18 cellular contexts compared by ENCODE assay signal in the genomic region with DNA sequence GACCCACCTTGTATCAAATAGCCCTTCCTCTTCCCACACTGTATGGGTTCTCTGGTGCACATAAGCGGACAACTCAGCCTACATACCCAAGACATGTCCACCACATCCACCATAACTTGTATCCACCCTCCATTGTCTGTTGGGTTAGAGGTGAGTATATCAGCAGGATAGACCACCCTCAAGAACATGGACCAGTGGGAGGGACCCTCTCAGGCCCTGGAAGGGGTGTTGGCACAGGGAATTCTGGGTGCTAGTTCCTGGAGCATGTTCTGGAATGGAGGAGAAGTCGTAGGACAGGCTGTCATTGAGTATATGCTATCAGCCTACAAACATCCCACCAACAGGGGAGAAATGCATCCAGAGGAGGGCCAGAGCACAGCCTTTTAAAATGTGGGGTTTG. TPM values are rescaled to one million over a fixed set of nuclear protein-coding genes. Genes with fewer than 3 reads are reported as not detected.
DNase-seq lines count a peak whose midpoint lies in the region; ATAC-seq and TF ChIP-seq lines count a peak whose summit lies in the region.
"Had no signal": no experiment of that assay in that cellular context is flagged by ENCODE, and none has a peak within 500 bp of the region (broad histone marks: within the 10 kb centered on the region; RNA-seq: fewer than 3 reads in every experiment).

No MANE protein-coding gene starts in this region.

- H3K4me1 Mint-ChIP-seq in activated CD4-positive, alpha-beta T cell treated with anti-CD3 and anti-CD28 coated beads for 36 hours = peaks cover 53% of the 10 kb centered on the region
- H3K4me1 Mint-ChIP-seq in activated CD4-positive, alpha-beta T cell treated with anti-CD3 and anti-CD28 coated beads, Interleukin-2, amount 10 ng/mL, durations not matched to agents 24 days and 14 days = peaks cover 52% of the 10 kb centered on the region
- H3K4me1 Mint-ChIP-seq in IgD-negative memory B cell = peaks cover 36 to 54% (median 46%) of the 10 kb centered on the region in 3 donors
- peaks cover 4 to 14% of the 10 kb centered on the region in 2 donors for H3K4me1 Mint-ChIP-seq in effector memory CD8-positive, alpha-beta T cell (ENCODE audit: low read depth in 2 of 2)
- H3K4me1 Mint-ChIP-seq in stimulated activated memory B cell treated with anti-CD40 and anti-IgM and Interleukin-4, amounts not matched to agents 10 μg/mL and 1 μg/mL and 100 μg/mL, for 72 hours = peaks cover 55% of the 10 kb centered on the region

- H3K27ac ChIP-seq in dorsolateral prefrontal cortex = no peak overlapping the region
- H3K27ac ChIP-seq: 22Rv1, C4-2B had no signal

- no peak for ATAC-seq in activated CD4-positive, alpha-beta T cell treated with anti-CD3 and anti-CD28 coated beads for 36 hours
- ATAC-seq in effector memory CD8-positive, alpha-beta T cell (replicated peaks) = peak; percentile 7
- ATAC-seq in stimulated activated memory B cell treated with anti-CD40 and anti-IgM and Interleukin-4, amounts not matched to agents 10 μg/mL and 1 μg/mL and 100 μg/mL, for 72 hours = no peak
- ATAC-seq in HG02973 (IDR thresholded peaks at IDR 0.05; ENCODE audit: unreplicated experiment) (no peak), GM18867 (IDR thresholded peaks at IDR 0.05; ENCODE audit: unreplicated experiment) (no peak)
- ATAC-seq: HCT116, PC-3 had no signal

- CTCF ChIA-PET in activated CD4-positive, alpha-beta T cell treated with anti-CD3 and anti-CD28 coated beads for 36 hours (lab: Charles Lee) = no interaction called here

- no peak for TF ChIP-seq CTCF in dorsolateral prefrontal cortex (IDR thresholded peaks at IDR 0.05 in 54 of 56, conservative IDR thresholded peaks at IDR 0.05 in 2 of 56; ENCODE audit: low read depth in 1 of 56, partially characterized antibody in 56 of 56)

- no peak overlapping the region for H3K4me3 Mint-ChIP-seq in activated CD4-positive, alpha-beta T cell treated with anti-CD3 and anti-CD28 coated beads for 36 hours
- no peak overlapping the region for H3K4me3 Mint-ChIP-seq in activated CD4-positive, alpha-beta T cell treated with anti-CD3 and anti-CD28 coated beads, Interleukin-2, amount 10 ng/mL, durations not matched to agents 24 days and 14 days
- peak overlapping the region in 1 of 4 donors; percentile 34 for H3K4me3 Mint-ChIP-seq in IgD-negative memory B cell
- no peak overlapping the region for H3K4me3 Mint-ChIP-seq in effector memory CD8-positive, alpha-beta T cell
- no peak overlapping the region for H3K4me3 Mint-ChIP-seq in stimulated activated memory B cell treated with anti-CD40 and anti-IgM and Interleukin-4, amounts not matched to agents 10 μg/mL and 1 μg/mL and 100 μg/mL, for 72 hours

- intact Hi-C loops in activated CD4-positive, alpha-beta T cell treated with anti-CD3 and anti-CD28 coated beads for 36 hours (cut with DNase I, micrococcal nuclease) = loop anchor here in 1 of 2 experiments (10.0 kb wide), 1 partner anchor 404 kb away; a partner anchor contains a TSS
- intact Hi-C loops in activated CD4-positive, alpha-beta T cell treated with anti-CD3 and anti-CD28 coated beads, Interleukin-2, amount 10 ng/mL, durations not matched to agents 24 days and 14 days (cut with micrococcal nuclease) = no loop called here
- intact Hi-C loops in dorsolateral prefrontal cortex (cut with DNase I) = loop anchor here in 1 of 2 donors (5.0 kb wide), 1 partner anchor 63 kb away; no protein-coding TSS in a partner anchor

- H3K36me3 Mint-ChIP-seq in activated CD4-positive, alpha-beta T cell treated with anti-CD3 and anti-CD28 coated beads for 36 hours (ENCODE audit: low read depth) = peaks cover 88% of the 10 kb centered on the region
- H3K36me3 Mint-ChIP-seq in activated CD4-positive, alpha-beta T cell treated with anti-CD3 and anti-CD28 coated beads, Interleukin-2, amount 10 ng/mL, durations not matched to agents 24 days and 14 days (ENCODE audit: low read depth) = peaks cover 84% of the 10 kb centered on the region
- peaks cover 19% of the 10 kb centered on the region for H3K36me3 Mint-ChIP-seq in IgD-negative memory B cell
- H3K36me3 Mint-ChIP-seq in effector memory CD8-positive, alpha-beta T cell (ENCODE audit: insufficient read depth) = peaks cover 88% of the 10 kb centered on the region
- H3K36me3 Mint-ChIP-seq in stimulated activated memory B cell treated with anti-CD40 and anti-IgM and Interleukin-4, amounts not matched to agents 10 μg/mL and 1 μg/mL and 100 μg/mL, for 72 hours = peaks cover 63% of the 10 kb centered on the region

- H3K27me3 ChIP-seq in dorsolateral prefrontal cortex = no peaks in the 10 kb centered on the region

- DNase-seq in activated CD4-positive, alpha-beta T cell treated with anti-CD3 and anti-CD28 coated beads for 36 hours = no peak
- DNase-seq in activated CD4-positive, alpha-beta T cell treated with anti-CD3 and anti-CD28 coated beads, Interleukin-2, amount 10 ng/mL, durations not matched to agents 24 days and 14 days = no peak
- no peak for DNase-seq in effector memory CD8-positive, alpha-beta T cell
- no peak for DNase-seq in dorsolateral prefrontal cortex
- DNase-seq: KBM-7, NCI-H1092 treated with DMSO at 0.1 percent for 48 hours, NCI-H1694 treated with DMSO at 0.1 percent for 48 hours, NCI-H2171, NCI-H446 treated with DMSO at 0.1 percent for 48 hours, NCI-H748 treated with DMSO at 0.1 percent for 48 hours, PC-3 had no signal

- peaks cover 12% of the 10 kb centered on the region for H3K9me3 Mint-ChIP-seq in activated CD4-positive, alpha-beta T cell treated with anti-CD3 and anti-CD28 coated beads for 36 hours (ENCODE audit: low read depth)
- peaks cover 13% of the 10 kb centered on the region for H3K9me3 Mint-ChIP-seq in activated CD4-positive, alpha-beta T cell treated with anti-CD3 and anti-CD28 coated beads, Interleukin-2, amount 10 ng/mL, durations not matched to agents 24 days and 14 days
- peaks cover 0 to 2% (median 0%) of the 10 kb centered on the region in 3 donors for H3K9me3 Mint-ChIP-seq in IgD-negative memory B cell
- H3K9me3 Mint-ChIP-seq in effector memory CD8-positive, alpha-beta T cell = peaks cover 3 to 10% of the 10 kb centered on the region in 2 donors
- H3K9me3 Mint-ChIP-seq in stimulated activated memory B cell treated with anti-CD40 and anti-IgM and Interleukin-4, amounts not matched to agents 10 μg/mL and 1 μg/mL and 100 μg/mL, for 72 hours = peaks cover 3% of the 10 kb centered on the region

- POLR2A ChIA-PET in activated CD4-positive, alpha-beta T cell treated with anti-CD3 and anti-CD28 coated beads for 36 hours (lab: Charles Lee) = no interaction called here

- peak overlapping the region; percentile 24 for H3K27ac Mint-ChIP-seq in activated CD4-positive, alpha-beta T cell treated with anti-CD3 and anti-CD28 coated beads for 36 hours
- H3K27ac Mint-ChIP-seq in activated CD4-positive, alpha-beta T cell treated with anti-CD3 and anti-CD28 coated beads, Interleukin-2, amount 10 ng/mL, durations not matched to agents 24 days and 14 days = no peak overlapping the region
- H3K27ac Mint-ChIP-seq in IgD-negative memory B cell = peak overlapping the region; percentile 31 to 63 (median 49)
- H3K27ac Mint-ChIP-seq in effector memory CD8-positive, alpha-beta T cell = peak overlapping the region in 1 of 2 donors; percentile 86
- peak overlapping the region; percentile 55 for H3K27ac Mint-ChIP-seq in stimulated activated memory B cell treated with anti-CD40 and anti-IgM and Interleukin-4, amounts not matched to agents 10 μg/mL and 1 μg/mL and 100 μg/mL, for 72 hours

- no peaks in the 10 kb centered on the region for H3K27me3 Mint-ChIP-seq in activated CD4-positive, alpha-beta T cell treated with anti-CD3 and anti-CD28 coated beads for 36 hours
- no peaks in the 10 kb centered on the region for H3K27me3 Mint-ChIP-seq in activated CD4-positive, alpha-beta T cell treated with anti-CD3 and anti-CD28 coated beads, Interleukin-2, amount 10 ng/mL, durations not matched to agents 24 days and 14 days
- H3K27me3 Mint-ChIP-seq in IgD-negative memory B cell = no peaks in the 10 kb centered on the region
- no peaks in the 10 kb centered on the region for H3K27me3 Mint-ChIP-seq in effector memory CD8-positive, alpha-beta T cell
- H3K27me3 Mint-ChIP-seq in stimulated activated memory B cell treated with anti-CD40 and anti-IgM and Interleukin-4, amounts not matched to agents 10 μg/mL and 1 μg/mL and 100 μg/mL, for 72 hours = no peaks in the 10 kb centered on the region

- H3K4me3 ChIP-seq in dorsolateral prefrontal cortex = no peak overlapping the region

RNA-seq across cellular contexts. Expression of a gene that starts 7.4 kb away (rescaled TPM):
- total RNA-seq in activated CD4-positive, alpha-beta T cell treated with anti-CD3 and anti-CD28 coated beads for 36 hours = 10 to 100 TPM; 56.8 to 92.7 TPM
- total RNA-seq in activated CD4-positive, alpha-beta T cell treated with anti-CD3 and anti-CD28 coated beads, Interleukin-2, amount 10 ng/mL, durations not matched to agents 24 days and 14 days = 133 and 142 TPM in 2 replicates
- polyA plus RNA-seq in IgD-negative memory B cell = 111 TPM
- 10 to 100 TPM; 11.7 to 83.5 (median 35.7) TPM for total RNA-seq in dorsolateral prefrontal cortex
